ENCODE assay signal across 15 cellular contexts in the genomic region with DNA sequence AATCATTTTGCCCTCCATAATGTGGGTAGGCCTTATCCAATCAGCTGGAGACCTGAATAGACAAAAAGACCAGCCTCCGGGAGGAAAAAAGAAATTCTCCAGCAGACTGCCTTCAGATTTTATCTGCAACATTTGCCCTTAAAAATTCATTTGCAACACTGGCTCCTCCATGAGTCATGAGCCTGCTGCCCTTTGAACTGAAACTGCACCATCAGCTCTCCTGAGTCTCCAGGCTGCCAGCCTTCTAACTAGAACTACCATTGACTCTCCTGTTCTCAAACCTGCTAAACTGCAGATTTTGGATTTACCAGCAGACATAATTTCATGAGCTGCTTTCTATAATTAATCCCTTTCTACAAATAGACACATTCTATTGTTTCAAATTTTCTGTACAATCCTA.
DNase-seq lines count a peak whose midpoint lies in the region; ATAC-seq, FAIRE-seq and TF ChIP-seq lines count a peak whose summit lies in the region.
"Had no signal": no experiment of that assay in that cellular context is flagged by ENCODE, and none has a peak within 500 bp of the region (broad histone marks: within the 10 kb centered on the region; RNA-seq: fewer than 3 reads in every experiment).

No MANE protein-coding gene starts in this region.

- H3K79me2 ChIP-seq in smooth muscle cell (ENCODE audit: low read depth): no peaks in the 10 kb centered on the region
- H3K79me2 ChIP-seq: parathyroid adenoma had no signal

- H3K4me3 ChIP-seq in smooth muscle cell: no peak overlapping the region
- H3K4me3 ChIP-seq: SJCRH30, uterus had no signal

- no peaks in the 10 kb centered on the region for H3K9me3 ChIP-seq in smooth muscle cell (replicated peaks; ENCODE audit: low read depth)
- H3K9me3 ChIP-seq: SJCRH30, uterus had no signal

- H3K36me3 ChIP-seq in smooth muscle cell (ENCODE audit: low read depth): no peaks in the 10 kb centered on the region
- H3K36me3 ChIP-seq: SJCRH30, uterus had no signal

- no peaks in the 10 kb centered on the region for H3K36me3 Mint-ChIP-seq in progenitor cell of endocrine pancreas (ENCODE audit: insufficient read depth)

- H3K9ac ChIP-seq in smooth muscle cell (ENCODE audit: low read depth): no peak overlapping the region
- H3K9ac ChIP-seq: parathyroid adenoma had no signal

- no peaks in the 10 kb centered on the region for H3K27me3 Mint-ChIP-seq in progenitor cell of endocrine pancreas

- H3K4me3 Mint-ChIP-seq in progenitor cell of endocrine pancreas (ENCODE audit: low read depth): no peak overlapping the region

- H3K4me1 ChIP-seq in smooth muscle cell (ENCODE audit: low read depth): no peaks in the 10 kb centered on the region
- H3K4me1 ChIP-seq: parathyroid adenoma, SJCRH30, uterus had no signal

- peak; percentile 45 for FAIRE-seq in RCC 7860 (lab: Jason Lieb, UNC)

- no peaks in the 10 kb centered on the region for H3K27me3 ChIP-seq in smooth muscle cell (ENCODE audit: low read depth)
- H3K27me3 ChIP-seq: SJCRH30, uterus had no signal

- TF ChIP-seq CTCF in progenitor cell of endocrine pancreas (IDR thresholded peaks at IDR 0.05; ENCODE audit: unreplicated experiment) (no peak), smooth muscle cell (IDR thresholded peaks at IDR 0.05; ENCODE audit: borderline replicate concordance, insufficient read depth, poor library complexity, severe bottlenecking) (no peak)

- H3K27ac ChIP-seq in smooth muscle cell (ENCODE audit: low read depth): no peak overlapping the region
- H3K27ac ChIP-seq: parathyroid adenoma, SJCRH30, uterus had no signal

- peaks cover 8% of the 10 kb centered on the region for H3K4me1 Mint-ChIP-seq in progenitor cell of endocrine pancreas (ENCODE audit: low read depth)

- H4K20me1 ChIP-seq in smooth muscle cell (ENCODE audit: low read depth): peaks cover 16% of the 10 kb centered on the region

- H3K4me2 ChIP-seq in smooth muscle cell: no peak overlapping the region

- ATAC-seq in GM19463 (IDR thresholded peaks at IDR 0.05; ENCODE audit: unreplicated experiment): no peak

- peak; percentile 4 to 16 for DNase-seq in activated CD4-positive, alpha-beta T cell treated with anti-CD3 and anti-CD28 coated beads, Interleukin-2, amount 50 U/mL, for 48 hours
- no peak for DNase-seq in activated CD4-positive, alpha-beta T cell treated with anti-CD3 and anti-CD28 coated beads, Interleukin-2, amount 50 U/mL, for 4 hours
- peak; percentile 12 for DNase-seq in RCC 7860 (ENCODE audit: low spot score)
- DNase-seq in fibroblast of gingiva (ENCODE audit: low read depth): peak; percentile 18
- no peak for DNase-seq in progenitor cell of endocrine pancreas (ENCODE audit: low spot score, unreplicated experiment)
- DNase-seq in OCI-M1 (lab: John Stamatoyannopoulos, UW): no peak
- no peak for DNase-seq in smooth muscle cell (lab: John Stamatoyannopoulos, UW; ENCODE audit: unreplicated experiment)
- DNase-seq: DND-41, H7, NCI-H1417, NCI-H526, SJCRH30, uterus had no signal

- no peak overlapping the region for H2AFZ ChIP-seq in smooth muscle cell (ENCODE audit: low read depth)
- H2AFZ ChIP-seq: parathyroid adenoma had no signal

- H3K27ac Mint-ChIP-seq in progenitor cell of endocrine pancreas: peak overlapping the region; percentile 19

- no peaks in the 10 kb centered on the region for H3K9me3 Mint-ChIP-seq in progenitor cell of endocrine pancreas (ENCODE audit: low read depth)

- 19% methylated on average over 1 of the region's 1 CpG for WGBS in smooth muscle cell (ENCODE audit: low lambda C conversion rate)

- H3F3A ChIP-seq in smooth muscle cell (ENCODE audit: low read depth): no peaks in the 10 kb centered on the region

Comparison
In these comparisons a context has a peak if more than half of its experiments do, and no peak if none do; other contexts are left out.
1. DNase-seq: peak in activated CD4-positive, alpha-beta T cell treated with anti-CD3 and anti-CD28 coated beads, Interleukin-2, amount 50 U/mL, for 48 hours (2 of 2), RCC 7860 (single experiment) and fibroblast of gingiva (single experiment); none in activated CD4-positive, alpha-beta T cell treated with anti-CD3 and anti-CD28 coated beads, Interleukin-2, amount 50 U/mL, for 4 hours (0 of 2), progenitor cell of endocrine pancreas (single experiment), OCI-M1 (single experiment) and smooth muscle cell (single experiment).